ENCODE assay signal across 1 cellular context in the genomic region with DNA sequence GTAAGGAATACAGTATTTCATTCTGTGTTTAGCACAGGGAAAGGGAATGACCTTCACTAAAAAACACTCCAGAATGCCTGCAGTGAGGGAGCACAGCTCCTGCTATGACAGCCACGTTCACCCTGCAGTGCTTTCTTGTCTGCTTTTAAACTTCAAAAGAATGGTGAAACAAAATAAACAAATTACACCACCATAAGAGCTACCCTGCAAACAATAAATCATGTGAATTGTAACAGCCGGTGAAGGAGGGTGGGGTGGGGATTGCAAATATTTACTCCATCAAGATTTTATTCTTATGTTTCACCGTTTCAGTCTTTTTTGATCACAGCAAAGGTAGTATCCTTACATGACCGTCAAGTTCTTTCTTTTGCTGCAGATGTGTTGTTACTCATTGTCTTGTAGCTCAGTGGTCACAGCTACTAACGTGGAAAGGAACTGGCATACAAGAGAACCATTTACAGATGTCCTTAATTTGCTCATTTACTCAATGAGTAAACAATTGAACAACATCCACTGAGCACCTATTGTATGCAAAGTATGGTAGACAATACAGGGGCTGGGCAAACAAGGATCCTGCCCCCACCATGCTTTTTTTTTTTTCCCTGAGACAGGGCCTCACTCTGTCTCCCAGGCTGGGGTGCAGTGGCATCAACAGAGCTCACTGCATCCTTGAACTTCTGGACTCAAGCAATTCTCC.
A peak's percentile ranks its signal among the peaks of the same experiment; 100 is the strongest.
TF ChIP-seq lines count a peak whose summit lies in the region.

No MANE protein-coding gene starts in this region.

TF ChIP-seq in HepG2, 621 proteins besides CTCF, POLR2A, EP300 and RAD21 (continues in another document):
- TF ChIP-seq KLF16 (CRISPR knock-in tag; IDR thresholded peaks at IDR 0.05) = peak in 1 of 2 experiments; percentile 36; a peak in 1 of 4 replicates
- peak; percentile 90 for TF ChIP-seq CREM (IDR thresholded peaks at IDR 0.05)
- no peak for TF ChIP-seq CREM (CRISPR knock-in tag; IDR thresholded peaks at IDR 0.05)
- TF ChIP-seq CREB1 (IDR thresholded peaks at IDR 0.05) = no peak
- TF ChIP-seq CREB1 (CRISPR knock-in tag; IDR thresholded peaks at IDR 0.05) = peak; percentile 71; the same call in 1 of the 2 replicates
- no peak for TF ChIP-seq ZNF350 (CRISPR knock-in tag; IDR thresholded peaks at IDR 0.05; ENCODE audit: borderline replicate concordance, low read depth)
- TF ChIP-seq, protein P1, sequence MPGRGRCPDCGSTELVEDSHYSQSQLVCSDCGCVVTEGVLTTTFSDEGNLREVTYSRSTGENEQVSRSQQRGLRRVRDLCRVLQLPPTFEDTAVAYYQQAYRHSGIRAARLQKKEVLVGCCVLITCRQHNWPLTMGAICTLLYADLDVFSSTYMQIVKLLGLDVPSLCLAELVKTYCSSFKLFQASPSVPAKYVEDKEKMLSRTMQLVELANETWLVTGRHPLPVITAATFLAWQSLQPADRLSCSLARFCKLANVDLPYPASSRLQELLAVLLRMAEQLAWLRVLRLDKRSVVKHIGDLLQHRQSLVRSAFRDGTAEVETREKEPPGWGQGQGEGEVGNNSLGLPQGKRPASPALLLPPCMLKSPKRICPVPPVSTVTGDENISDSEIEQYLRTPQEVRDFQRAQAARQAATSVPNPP (CRISPR knock-in tag; IDR thresholded peaks at IDR 0.05) = no peak
- peak; percentile 71; the same call in 1 of the 2 replicates for TF ChIP-seq SMYD3 (CRISPR knock-in tag; IDR thresholded peaks at IDR 0.05)
- TF ChIP-seq TCF12 (IDR thresholded peaks at IDR 0.05) = no peak
- TF ChIP-seq TCF12 (CRISPR knock-in tag; IDR thresholded peaks at IDR 0.05) = 0 out of 2 replicates have a peak, but pooled peaks have one; percentile 47
- no peak for TF ChIP-seq ZNF652 (CRISPR knock-in tag; IDR thresholded peaks at IDR 0.05; ENCODE audit: borderline replicate concordance, low read depth)
- peak; percentile 74; the same call in 1 of the 2 replicates for TF ChIP-seq SIX1 (CRISPR knock-in tag; IDR thresholded peaks at IDR 0.05; ENCODE audit: borderline replicate concordance)
- no peak for TF ChIP-seq ZFP82 (CRISPR knock-in tag; IDR thresholded peaks at IDR 0.05; ENCODE audit: borderline replicate concordance)
- TF ChIP-seq ZBTB3 (CRISPR knock-in tag; IDR thresholded peaks at IDR 0.05; ENCODE audit: borderline replicate concordance, low read depth) = peak; percentile 90
- 0 out of 2 replicates have a peak, but pooled peaks have one; percentile 38 for TF ChIP-seq ZNF430 (CRISPR knock-in tag; IDR thresholded peaks at IDR 0.05)
- TF ChIP-seq, protein P2, sequence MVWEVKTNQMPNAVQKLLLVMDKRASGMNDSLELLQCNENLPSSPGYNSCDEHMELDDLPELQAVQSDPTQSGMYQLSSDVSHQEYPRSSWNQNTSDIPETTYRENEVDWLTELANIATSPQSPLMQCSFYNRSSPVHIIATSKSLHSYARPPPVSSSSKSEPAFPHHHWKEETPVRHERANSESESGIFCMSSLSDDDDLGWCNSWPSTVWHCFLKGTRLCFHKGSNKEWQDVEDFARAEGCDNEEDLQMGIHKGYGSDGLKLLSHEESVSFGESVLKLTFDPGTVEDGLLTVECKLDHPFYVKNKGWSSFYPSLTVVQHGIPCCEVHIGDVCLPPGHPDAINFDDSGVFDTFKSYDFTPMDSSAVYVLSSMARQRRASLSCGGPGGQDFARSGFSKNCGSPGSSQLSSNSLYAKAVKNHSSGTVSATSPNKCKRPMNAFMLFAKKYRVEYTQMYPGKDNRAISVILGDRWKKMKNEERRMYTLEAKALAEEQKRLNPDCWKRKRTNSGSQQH (CRISPR knock-in tag; IDR thresholded peaks at IDR 0.05; ENCODE audit: low read depth) = no peak
- TF ChIP-seq, protein P3, sequence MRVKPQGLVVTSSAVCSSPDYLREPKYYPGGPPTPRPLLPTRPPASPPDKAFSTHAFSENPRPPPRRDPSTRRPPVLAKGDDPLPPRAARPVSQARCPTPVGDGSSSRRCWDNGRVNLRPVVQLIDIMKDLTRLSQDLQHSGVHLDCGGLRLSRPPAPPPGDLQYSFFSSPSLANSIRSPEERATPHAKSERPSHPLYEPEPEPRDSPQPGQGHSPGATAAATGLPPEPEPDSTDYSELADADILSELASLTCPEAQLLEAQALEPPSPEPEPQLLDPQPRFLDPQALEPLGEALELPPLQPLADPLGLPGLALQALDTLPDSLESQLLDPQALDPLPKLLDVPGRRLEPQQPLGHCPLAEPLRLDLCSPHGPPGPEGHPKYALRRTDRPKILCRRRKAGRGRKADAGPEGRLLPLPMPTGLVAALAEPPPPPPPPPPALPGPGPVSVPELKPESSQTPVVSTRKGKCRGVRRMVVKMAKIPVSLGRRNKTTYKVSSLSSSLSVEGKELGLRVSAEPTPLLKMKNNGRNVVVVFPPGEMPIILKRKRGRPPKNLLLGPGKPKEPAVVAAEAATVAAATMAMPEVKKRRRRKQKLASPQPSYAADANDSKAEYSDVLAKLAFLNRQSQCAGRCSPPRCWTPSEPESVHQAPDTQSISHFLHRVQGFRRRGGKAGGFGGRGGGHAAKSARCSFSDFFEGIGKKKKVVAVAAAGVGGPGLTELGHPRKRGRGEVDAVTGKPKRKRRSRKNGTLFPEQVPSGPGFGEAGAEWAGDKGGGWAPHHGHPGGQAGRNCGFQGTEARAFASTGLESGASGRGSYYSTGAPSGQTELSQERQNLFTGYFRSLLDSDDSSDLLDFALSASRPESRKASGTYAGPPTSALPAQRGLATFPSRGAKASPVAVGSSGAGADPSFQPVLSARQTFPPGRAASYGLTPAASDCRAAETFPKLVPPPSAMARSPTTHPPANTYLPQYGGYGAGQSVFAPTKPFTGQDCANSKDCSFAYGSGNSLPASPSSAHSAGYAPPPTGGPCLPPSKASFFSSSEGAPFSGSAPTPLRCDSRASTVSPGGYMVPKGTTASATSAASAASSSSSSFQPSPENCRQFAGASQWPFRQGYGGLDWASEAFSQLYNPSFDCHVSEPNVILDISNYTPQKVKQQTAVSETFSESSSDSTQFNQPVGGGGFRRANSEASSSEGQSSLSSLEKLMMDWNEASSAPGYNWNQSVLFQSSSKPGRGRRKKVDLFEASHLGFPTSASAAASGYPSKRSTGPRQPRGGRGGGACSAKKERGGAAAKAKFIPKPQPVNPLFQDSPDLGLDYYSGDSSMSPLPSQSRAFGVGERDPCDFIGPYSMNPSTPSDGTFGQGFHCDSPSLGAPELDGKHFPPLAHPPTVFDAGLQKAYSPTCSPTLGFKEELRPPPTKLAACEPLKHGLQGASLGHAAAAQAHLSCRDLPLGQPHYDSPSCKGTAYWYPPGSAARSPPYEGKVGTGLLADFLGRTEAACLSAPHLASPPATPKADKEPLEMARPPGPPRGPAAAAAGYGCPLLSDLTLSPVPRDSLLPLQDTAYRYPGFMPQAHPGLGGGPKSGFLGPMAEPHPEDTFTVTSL (CRISPR knock-in tag; IDR thresholded peaks at IDR 0.05; ENCODE audit: borderline replicate concordance) = peak; percentile 86
- 0 out of 2 replicates have a peak, but pooled peaks have one; percentile 28 for TF ChIP-seq ZNF607 (CRISPR knock-in tag; IDR thresholded peaks at IDR 0.05; ENCODE audit: borderline replicate concordance)
- TF ChIP-seq, protein P4, sequence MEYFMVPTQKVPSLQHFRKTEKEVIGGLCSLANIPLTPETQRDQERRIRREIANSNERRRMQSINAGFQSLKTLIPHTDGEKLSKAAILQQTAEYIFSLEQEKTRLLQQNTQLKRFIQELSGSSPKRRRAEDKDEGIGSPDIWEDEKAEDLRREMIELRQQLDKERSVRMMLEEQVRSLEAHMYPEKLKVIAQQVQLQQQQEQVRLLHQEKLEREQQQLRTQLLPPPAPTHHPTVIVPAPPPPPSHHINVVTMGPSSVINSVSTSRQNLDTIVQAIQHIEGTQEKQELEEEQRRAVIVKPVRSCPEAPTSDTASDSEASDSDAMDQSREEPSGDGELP (IDR thresholded peaks at IDR 0.05; ENCODE audit: borderline replicate concordance, low read depth) = peak; percentile 85; the same call in 1 of the 2 replicates
- TF ChIP-seq RARA (CRISPR knock-in tag; IDR thresholded peaks at IDR 0.05) = peak; percentile 89
- TF ChIP-seq, protein P5, sequence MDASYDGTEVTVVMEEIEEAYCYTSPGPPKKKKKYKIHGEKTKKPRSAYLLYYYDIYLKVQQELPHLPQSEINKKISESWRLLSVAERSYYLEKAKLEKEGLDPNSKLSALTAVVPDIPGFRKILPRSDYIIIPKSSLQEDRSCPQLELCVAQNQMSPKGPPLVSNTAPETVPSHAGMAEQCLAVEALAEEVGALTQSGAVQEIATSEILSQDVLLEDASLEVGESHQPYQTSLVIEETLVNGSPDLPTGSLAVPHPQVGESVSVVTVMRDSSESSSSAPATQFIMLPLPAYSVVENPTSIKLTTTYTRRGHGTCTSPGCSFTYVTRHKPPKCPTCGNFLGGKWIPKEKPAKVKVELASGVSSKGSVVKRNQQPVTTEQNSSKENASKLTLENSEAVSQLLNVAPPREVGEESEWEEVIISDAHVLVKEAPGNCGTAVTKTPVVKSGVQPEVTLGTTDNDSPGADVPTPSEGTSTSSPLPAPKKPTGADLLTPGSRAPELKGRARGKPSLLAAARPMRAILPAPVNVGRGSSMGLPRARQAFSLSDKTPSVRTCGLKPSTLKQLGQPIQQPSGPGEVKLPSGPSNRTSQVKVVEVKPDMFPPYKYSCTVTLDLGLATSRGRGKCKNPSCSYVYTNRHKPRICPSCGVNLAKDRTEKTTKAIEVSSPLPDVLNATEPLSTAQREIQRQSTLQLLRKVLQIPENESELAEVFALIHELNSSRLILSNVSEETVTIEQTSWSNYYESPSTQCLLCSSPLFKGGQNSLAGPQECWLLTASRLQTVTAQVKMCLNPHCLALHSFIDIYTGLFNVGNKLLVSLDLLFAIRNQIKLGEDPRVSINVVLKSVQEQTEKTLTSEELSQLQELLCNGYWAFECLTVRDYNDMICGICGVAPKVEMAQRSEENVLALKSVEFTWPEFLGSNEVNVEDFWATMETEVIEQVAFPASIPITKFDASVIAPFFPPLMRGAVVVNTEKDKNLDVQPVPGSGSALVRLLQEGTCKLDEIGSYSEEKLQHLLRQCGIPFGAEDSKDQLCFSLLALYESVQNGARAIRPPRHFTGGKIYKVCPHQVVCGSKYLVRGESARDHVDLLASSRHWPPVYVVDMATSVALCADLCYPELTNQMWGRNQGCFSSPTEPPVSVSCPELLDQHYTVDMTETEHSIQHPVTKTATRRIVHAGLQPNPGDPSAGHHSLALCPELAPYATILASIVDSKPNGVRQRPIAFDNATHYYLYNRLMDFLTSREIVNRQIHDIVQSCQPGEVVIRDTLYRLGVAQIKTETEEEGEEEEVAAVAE (CRISPR knock-in tag; IDR thresholded peaks at IDR 0.05; ENCODE audit: borderline replicate concordance) = peak; percentile 4; the same call in 1 of the 2 replicates
- no peak for TF ChIP-seq GABPA (IDR thresholded peaks at IDR 0.05; ENCODE audit: low read depth, low read length)
- peak; percentile 37; the same call in 1 of the 2 replicates for TF ChIP-seq GABPA (CRISPR knock-in tag; IDR thresholded peaks at IDR 0.05; ENCODE audit: low read depth)
- no peak for TF ChIP-seq ZNF556 (CRISPR knock-in tag; IDR thresholded peaks at IDR 0.05; ENCODE audit: borderline replicate concordance)
- TF ChIP-seq, protein P6, sequence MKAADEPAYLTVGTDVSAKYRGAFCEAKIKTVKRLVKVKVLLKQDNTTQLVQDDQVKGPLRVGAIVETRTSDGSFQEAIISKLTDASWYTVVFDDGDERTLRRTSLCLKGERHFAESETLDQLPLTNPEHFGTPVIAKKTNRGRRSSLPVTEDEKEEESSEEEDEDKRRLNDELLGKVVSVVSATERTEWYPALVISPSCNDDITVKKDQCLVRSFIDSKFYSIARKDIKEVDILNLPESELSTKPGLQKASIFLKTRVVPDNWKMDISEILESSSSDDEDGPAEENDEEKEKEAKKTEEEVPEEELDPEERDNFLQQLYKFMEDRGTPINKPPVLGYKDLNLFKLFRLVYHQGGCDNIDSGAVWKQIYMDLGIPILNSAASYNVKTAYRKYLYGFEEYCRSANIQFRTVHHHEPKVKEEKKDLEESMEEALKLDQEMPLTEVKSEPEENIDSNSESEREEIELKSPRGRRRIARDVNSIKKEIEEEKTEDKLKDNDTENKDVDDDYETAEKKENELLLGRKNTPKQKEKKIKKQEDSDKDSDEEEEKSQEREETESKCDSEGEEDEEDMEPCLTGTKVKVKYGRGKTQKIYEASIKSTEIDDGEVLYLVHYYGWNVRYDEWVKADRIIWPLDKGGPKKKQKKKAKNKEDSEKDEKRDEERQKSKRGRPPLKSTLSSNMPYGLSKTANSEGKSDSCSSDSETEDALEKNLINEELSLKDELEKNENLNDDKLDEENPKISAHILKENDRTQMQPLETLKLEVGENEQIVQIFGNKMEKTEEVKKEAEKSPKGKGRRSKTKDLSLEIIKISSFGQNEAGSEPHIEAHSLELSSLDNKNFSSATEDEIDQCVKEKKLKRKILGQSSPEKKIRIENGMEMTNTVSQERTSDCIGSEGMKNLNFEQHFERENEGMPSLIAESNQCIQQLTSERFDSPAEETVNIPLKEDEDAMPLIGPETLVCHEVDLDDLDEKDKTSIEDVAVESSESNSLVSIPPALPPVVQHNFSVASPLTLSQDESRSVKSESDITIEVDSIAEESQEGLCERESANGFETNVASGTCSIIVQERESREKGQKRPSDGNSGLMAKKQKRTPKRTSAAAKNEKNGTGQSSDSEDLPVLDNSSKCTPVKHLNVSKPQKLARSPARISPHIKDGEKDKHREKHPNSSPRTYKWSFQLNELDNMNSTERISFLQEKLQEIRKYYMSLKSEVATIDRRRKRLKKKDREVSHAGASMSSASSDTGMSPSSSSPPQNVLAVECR (CRISPR knock-in tag; IDR thresholded peaks at IDR 0.05; ENCODE audit: borderline replicate concordance) = peak; percentile 68; the same call in 1 of the 2 replicates
- peak; percentile 51; the same call in 1 of the 2 replicates for TF ChIP-seq IRF2 (CRISPR knock-in tag; IDR thresholded peaks at IDR 0.05)
- no peak for TF ChIP-seq ZNF510 (CRISPR knock-in tag; IDR thresholded peaks at IDR 0.05; ENCODE audit: low read depth)
- TF ChIP-seq, protein P7, sequence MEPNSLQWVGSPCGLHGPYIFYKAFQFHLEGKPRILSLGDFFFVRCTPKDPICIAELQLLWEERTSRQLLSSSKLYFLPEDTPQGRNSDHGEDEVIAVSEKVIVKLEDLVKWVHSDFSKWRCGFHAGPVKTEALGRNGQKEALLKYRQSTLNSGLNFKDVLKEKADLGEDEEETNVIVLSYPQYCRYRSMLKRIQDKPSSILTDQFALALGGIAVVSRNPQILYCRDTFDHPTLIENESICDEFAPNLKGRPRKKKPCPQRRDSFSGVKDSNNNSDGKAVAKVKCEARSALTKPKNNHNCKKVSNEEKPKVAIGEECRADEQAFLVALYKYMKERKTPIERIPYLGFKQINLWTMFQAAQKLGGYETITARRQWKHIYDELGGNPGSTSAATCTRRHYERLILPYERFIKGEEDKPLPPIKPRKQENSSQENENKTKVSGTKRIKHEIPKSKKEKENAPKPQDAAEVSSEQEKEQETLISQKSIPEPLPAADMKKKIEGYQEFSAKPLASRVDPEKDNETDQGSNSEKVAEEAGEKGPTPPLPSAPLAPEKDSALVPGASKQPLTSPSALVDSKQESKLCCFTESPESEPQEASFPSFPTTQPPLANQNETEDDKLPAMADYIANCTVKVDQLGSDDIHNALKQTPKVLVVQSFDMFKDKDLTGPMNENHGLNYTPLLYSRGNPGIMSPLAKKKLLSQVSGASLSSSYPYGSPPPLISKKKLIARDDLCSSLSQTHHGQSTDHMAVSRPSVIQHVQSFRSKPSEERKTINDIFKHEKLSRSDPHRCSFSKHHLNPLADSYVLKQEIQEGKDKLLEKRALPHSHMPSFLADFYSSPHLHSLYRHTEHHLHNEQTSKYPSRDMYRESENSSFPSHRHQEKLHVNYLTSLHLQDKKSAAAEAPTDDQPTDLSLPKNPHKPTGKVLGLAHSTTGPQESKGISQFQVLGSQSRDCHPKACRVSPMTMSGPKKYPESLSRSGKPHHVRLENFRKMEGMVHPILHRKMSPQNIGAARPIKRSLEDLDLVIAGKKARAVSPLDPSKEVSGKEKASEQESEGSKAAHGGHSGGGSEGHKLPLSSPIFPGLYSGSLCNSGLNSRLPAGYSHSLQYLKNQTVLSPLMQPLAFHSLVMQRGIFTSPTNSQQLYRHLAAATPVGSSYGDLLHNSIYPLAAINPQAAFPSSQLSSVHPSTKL (CRISPR knock-in tag; IDR thresholded peaks at IDR 0.05) = peak; percentile 94
